In genomic region chr13:77136902-77137420, GRCh38 we compare ENCODE assay signal across 14 cellular contexts.
DNase-seq lines count a peak whose midpoint lies in the region; ATAC-seq and TF ChIP-seq lines count a peak whose summit lies in the region.
"Had no signal": no experiment of that assay in that cellular context is flagged by ENCODE, and none has a peak within 500 bp of the region (broad histone marks: within the 10 kb centered on the region; RNA-seq: fewer than 3 reads in every experiment).

No MANE protein-coding gene starts in this region.

- no peak for TF ChIP-seq CTCF in CD8-positive, alpha-beta T cell (IDR thresholded peaks at IDR 0.05)
- TF ChIP-seq CTCF in choroid plexus epithelial cell (conservative IDR thresholded peaks at IDR 0.05; ENCODE audit: low read depth, low read length) (no peak), gastrocnemius medialis (IDR thresholded peaks at IDR 0.05 in 4 of 5, conservative IDR thresholded peaks at IDR 0.05 in 1 of 5) (no peak)

- 80 to 83% methylated on average over 2 to 3 of the region's 3 CpGs for WGBS in mesodermal cell (ENCODE audit: insufficient coverage in 2 of 2), 2 experiments

- no peaks in the 10 kb centered on the region for H3K4me1 Mint-ChIP-seq in CD8-positive, alpha-beta T cell (ENCODE audit: low read depth)

- intact Hi-C loops in CD8-positive, alpha-beta T cell (cut with DNase I, micrococcal nuclease), result no loop called here
- intact Hi-C loops in gastrocnemius medialis (cut with DNase I; ENCODE audit: low total_unique reads), result no loop called here

- H3K36me3 ChIP-seq in CD8-positive, alpha-beta T cell (ENCODE audit: insufficient read depth, low read length), result peaks cover 27% of the 10 kb centered on the region
- peaks cover 14% of the 10 kb centered on the region for H3K36me3 ChIP-seq in mesodermal cell (ENCODE audit: control insufficient read depth, insufficient read depth, low read length)
- peaks cover 0 to 40% of the 10 kb centered on the region in 2 donors for H3K36me3 ChIP-seq in gastrocnemius medialis

- no peaks in the 10 kb centered on the region for H3K9me3 ChIP-seq in CD8-positive, alpha-beta T cell (ENCODE audit: low read length)
- H3K9me3 ChIP-seq in mesodermal cell (ENCODE audit: control insufficient read depth, low read length), result no peaks in the 10 kb centered on the region
- H3K9me3 ChIP-seq in gastrocnemius medialis, result no peaks in the 10 kb centered on the region
- H3K9me3 ChIP-seq: neutrophil had no signal

- peak overlapping the region; percentile 2 for H3K27ac Mint-ChIP-seq in CD8-positive, alpha-beta T cell

- no peaks in the 10 kb centered on the region for H3K27me3 ChIP-seq in CD8-positive, alpha-beta T cell (ENCODE audit: insufficient read depth, low read length)
- H3K27me3 ChIP-seq in gastrocnemius medialis, result no peaks in the 10 kb centered on the region
- H3K27me3 ChIP-seq: neutrophil had no signal

- no peak overlapping the region for H3K4me3 Mint-ChIP-seq in CD8-positive, alpha-beta T cell

- TF ChIP-seq POLR2A in gastrocnemius medialis (IDR thresholded peaks at IDR 0.05), result no peak

- no peak for ATAC-seq in CD8-positive, alpha-beta T cell
- ATAC-seq in HG03439 (IDR thresholded peaks at IDR 0.05; ENCODE audit: unreplicated experiment) (no peak), gastrocnemius medialis (no peak)

- CTCF ChIA-PET in CD8-positive, alpha-beta T cell (lab: Charles Lee), result no interaction called here

- no peak overlapping the region for H3K4me3 ChIP-seq in CD8-positive, alpha-beta T cell (ENCODE audit: low read depth, low read length)
- no peak overlapping the region for H3K4me3 ChIP-seq in choroid plexus epithelial cell (ENCODE audit: low read depth, low read length)
- no peak overlapping the region for H3K4me3 ChIP-seq in mesodermal cell (ENCODE audit: extremely low read depth, insufficient read depth, low read length, poor library complexity, severe bottlenecking)
- no peak overlapping the region for H3K4me3 ChIP-seq in gastrocnemius medialis

- no peaks in the 10 kb centered on the region for H3K9me3 Mint-ChIP-seq in CD8-positive, alpha-beta T cell

- H3K4me1 ChIP-seq in CD8-positive, alpha-beta T cell (ENCODE audit: insufficient read depth, low read length), result no peaks in the 10 kb centered on the region
- H3K4me1 ChIP-seq in mesodermal cell (ENCODE audit: control insufficient read depth, insufficient read depth, low read length, poor library complexity, severe bottlenecking) (peaks cover 13% of the 10 kb centered on the region), gastrocnemius medialis (peaks cover 0 to 4% of the 10 kb centered on the region in 2 donors)

- no peak overlapping the region for H3K27ac ChIP-seq in CD8-positive, alpha-beta T cell (ENCODE audit: low read depth, low read length)
- H3K27ac ChIP-seq in mesodermal cell (ENCODE audit: low read depth, low read length, severe bottlenecking) (peak overlapping the region; percentile 34), gastrocnemius medialis (no peak overlapping the region)
- H3K27ac ChIP-seq: neutrophil, RWPE1 had no signal

- in situ Hi-C loops in gastrocnemius medialis (cut with MboI; ENCODE audit: low sequenced_read_pairs in 4 of 4), result no loop called here

- H3K27me3 Mint-ChIP-seq in CD8-positive, alpha-beta T cell (ENCODE audit: low read depth), result no peaks in the 10 kb centered on the region

- peaks cover 84% of the 10 kb centered on the region for H3K36me3 Mint-ChIP-seq in CD8-positive, alpha-beta T cell

- no peak for DNase-seq in CD8-positive, alpha-beta T cell
- DNase-seq in M059J (ENCODE audit: low read depth) (peak; percentile 70), choroid plexus epithelial cell (ENCODE audit: low read depth) (peak; percentile 98), gastrocnemius medialis (no peak), NCI-H1417 (lab: John Stamatoyannopoulos, UW) (no peak)
- no peak for DNase-seq in activated CD8-positive, alpha-beta memory T cell treated with anti-CD3 and anti-CD28 coated beads, Interleukin-2, amount 50 U/mL, for 4 hours
- DNase-seq: anterior cingulate cortex; NCI-H1048; NCI-H524 treated with DMSO at 0.1 percent for 48 hours; stimulated activated CD4-positive, alpha-beta T cell treated with anti-CD3 and anti-CD28 coated beads, Interleukin-15, amount 100 ng/mL, for 24 hours had no signal

- POLR2A ChIA-PET in CD8-positive, alpha-beta T cell (lab: Charles Lee), result no interaction called here

Comparison
In these comparisons a context has a peak if more than half of its experiments do, and no peak if none do; other contexts are left out.
1. DNase-seq: peak in M059J (single experiment) and choroid plexus epithelial cell (single experiment); none in CD8-positive, alpha-beta T cell (0 of 7), activated CD8-positive, alpha-beta memory T cell treated with anti-CD3 and anti-CD28 coated beads, Interleukin-2, amount 50 U/mL, for 4 hours (single experiment), gastrocnemius medialis (0 of 2) and NCI-H1417 (0 of 3).